Comparison of ENCODE assay signal across 1 cellular context in genomic region chr6:97280766-97281165, GRCh38.
TF ChIP-seq lines count a peak whose summit lies in the region.

No MANE protein-coding gene starts in this region.

TF ChIP-seq in HepG2, 621 proteins besides CTCF, POLR2A, EP300 and RAD21 (continued from another document):
- TF ChIP-seq SAP130 (CRISPR knock-in tag; IDR thresholded peaks at IDR 0.05; ENCODE audit: low read depth) (no peak), CCAR2 (optimal IDR thresholded peaks at IDR 0.05; ENCODE audit: low read depth, low read length) (no peak), ZNF33A (CRISPR knock-in tag; IDR thresholded peaks at IDR 0.05; ENCODE audit: borderline replicate concordance) (no peak), RBFOX2 (IDR thresholded peaks at IDR 0.05; ENCODE audit: low read depth, low read length) (no peak), RNF2 (conservative IDR thresholded peaks at IDR 0.05; ENCODE audit: low read depth) (no peak), ETV6 (CRISPR knock-in tag; conservative IDR thresholded peaks at IDR 0.05) (no peak), RELA (CRISPR knock-in tag; IDR thresholded peaks at IDR 0.05) (no peak), SRSF9 (IDR thresholded peaks at IDR 0.05; ENCODE audit: borderline replicate concordance, insufficient read depth, low read depth, low read length, poor library complexity, severe bottlenecking) (no peak), MEIS1 (CRISPR knock-in tag; IDR thresholded peaks at IDR 0.05; ENCODE audit: borderline replicate concordance) (no peak), KDM5A (IDR thresholded peaks at IDR 0.05; ENCODE audit: borderline replicate concordance, low read length) (no peak)
- TF ChIP-seq, protein P1, sequence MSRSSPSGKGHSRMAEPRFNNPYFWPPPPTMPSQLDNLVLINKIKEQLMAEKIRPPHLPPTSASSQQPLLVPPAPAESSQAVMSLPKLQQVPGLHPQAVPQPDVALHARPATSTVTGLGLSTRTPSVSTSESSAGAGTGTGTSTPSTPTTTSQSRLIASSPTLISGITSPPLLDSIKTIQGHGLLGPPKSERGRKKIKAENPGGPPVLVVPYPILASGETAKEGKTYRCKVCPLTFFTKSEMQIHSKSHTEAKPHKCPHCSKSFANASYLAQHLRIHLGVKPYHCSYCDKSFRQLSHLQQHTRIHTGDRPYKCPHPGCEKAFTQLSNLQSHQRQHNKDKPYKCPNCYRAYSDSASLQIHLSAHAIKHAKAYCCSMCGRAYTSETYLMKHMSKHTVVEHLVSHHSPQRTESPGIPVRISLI (CRISPR knock-in tag; IDR thresholded peaks at IDR 0.05; ENCODE audit: borderline replicate concordance) = no peak
- TF ChIP-seq, protein P2, sequence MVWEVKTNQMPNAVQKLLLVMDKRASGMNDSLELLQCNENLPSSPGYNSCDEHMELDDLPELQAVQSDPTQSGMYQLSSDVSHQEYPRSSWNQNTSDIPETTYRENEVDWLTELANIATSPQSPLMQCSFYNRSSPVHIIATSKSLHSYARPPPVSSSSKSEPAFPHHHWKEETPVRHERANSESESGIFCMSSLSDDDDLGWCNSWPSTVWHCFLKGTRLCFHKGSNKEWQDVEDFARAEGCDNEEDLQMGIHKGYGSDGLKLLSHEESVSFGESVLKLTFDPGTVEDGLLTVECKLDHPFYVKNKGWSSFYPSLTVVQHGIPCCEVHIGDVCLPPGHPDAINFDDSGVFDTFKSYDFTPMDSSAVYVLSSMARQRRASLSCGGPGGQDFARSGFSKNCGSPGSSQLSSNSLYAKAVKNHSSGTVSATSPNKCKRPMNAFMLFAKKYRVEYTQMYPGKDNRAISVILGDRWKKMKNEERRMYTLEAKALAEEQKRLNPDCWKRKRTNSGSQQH (CRISPR knock-in tag; IDR thresholded peaks at IDR 0.05; ENCODE audit: low read depth) = no peak
- TF ChIP-seq, protein P3, sequence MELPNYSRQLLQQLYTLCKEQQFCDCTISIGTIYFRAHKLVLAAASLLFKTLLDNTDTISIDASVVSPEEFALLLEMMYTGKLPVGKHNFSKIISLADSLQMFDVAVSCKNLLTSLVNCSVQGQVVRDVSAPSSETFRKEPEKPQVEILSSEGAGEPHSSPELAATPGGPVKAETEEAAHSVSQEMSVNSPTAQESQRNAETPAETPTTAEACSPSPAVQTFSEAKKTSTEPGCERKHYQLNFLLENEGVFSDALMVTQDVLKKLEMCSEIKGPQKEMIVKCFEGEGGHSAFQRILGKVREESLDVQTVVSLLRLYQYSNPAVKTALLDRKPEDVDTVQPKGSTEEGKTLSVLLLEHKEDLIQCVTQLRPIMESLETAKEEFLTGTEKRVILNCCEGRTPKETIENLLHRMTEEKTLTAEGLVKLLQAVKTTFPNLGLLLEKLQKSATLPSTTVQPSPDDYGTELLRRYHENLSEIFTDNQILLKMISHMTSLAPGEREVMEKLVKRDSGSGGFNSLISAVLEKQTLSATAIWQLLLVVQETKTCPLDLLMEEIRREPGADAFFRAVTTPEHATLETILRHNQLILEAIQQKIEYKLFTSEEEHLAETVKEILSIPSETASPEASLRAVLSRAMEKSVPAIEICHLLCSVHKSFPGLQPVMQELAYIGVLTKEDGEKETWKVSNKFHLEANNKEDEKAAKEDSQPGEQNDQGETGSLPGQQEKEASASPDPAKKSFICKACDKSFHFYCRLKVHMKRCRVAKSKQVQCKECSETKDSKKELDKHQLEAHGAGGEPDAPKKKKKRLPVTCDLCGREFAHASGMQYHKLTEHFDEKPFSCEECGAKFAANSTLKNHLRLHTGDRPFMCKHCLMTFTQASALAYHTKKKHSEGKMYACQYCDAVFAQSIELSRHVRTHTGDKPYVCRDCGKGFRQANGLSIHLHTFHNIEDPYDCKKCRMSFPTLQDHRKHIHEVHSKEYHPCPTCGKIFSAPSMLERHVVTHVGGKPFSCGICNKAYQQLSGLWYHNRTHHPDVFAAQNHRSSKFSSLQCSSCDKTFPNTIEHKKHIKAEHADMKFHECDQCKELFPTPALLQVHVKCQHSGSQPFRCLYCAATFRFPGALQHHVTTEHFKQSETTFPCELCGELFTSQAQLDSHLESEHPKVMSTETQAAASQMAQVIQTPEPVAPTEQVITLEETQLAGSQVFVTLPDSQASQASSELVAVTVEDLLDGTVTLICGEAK (IDR thresholded peaks at IDR 0.05) = no peak
- TF ChIP-seq, protein P3 (CRISPR knock-in tag; IDR thresholded peaks at IDR 0.05) = no peak
